In genomic region chr19:46872967-46873366, GRCh38 we compare ENCODE assay signal across 18 cellular contexts.
"Had no signal": no experiment of that assay in that cellular context is flagged by ENCODE, and none has a peak within 500 bp of the region (broad histone marks: within the 10 kb centered on the region; RNA-seq: fewer than 3 reads in every experiment).

No MANE protein-coding gene starts in this region.

- H3K4me3 ChIP-seq: cardiac muscle cell, psoas muscle, testis, upper lobe of left lung had no signal

- H3K27ac ChIP-seq: cardiac muscle cell, psoas muscle, testis, upper lobe of left lung had no signal

- H3K27ac Mint-ChIP-seq: activated naive CD8-positive, alpha-beta T cell treated with anti-CD3 and anti-CD28 coated beads for 36 hours; nephron progenitor cell; T-cell had no signal

- H3K4me3 Mint-ChIP-seq: activated naive CD8-positive, alpha-beta T cell treated with anti-CD3 and anti-CD28 coated beads for 36 hours; nephron progenitor cell; T-cell had no signal

- H3K27me3 ChIP-seq: cardiac muscle cell, testis, upper lobe of left lung had no signal

- H3K9me3 ChIP-seq: psoas muscle, testis, upper lobe of left lung had no signal

- H3K9me3 Mint-ChIP-seq: activated naive CD8-positive, alpha-beta T cell treated with anti-CD3 and anti-CD28 coated beads for 36 hours; nephron progenitor cell; T-cell had no signal

- DNase-seq: activated CD4-positive, alpha-beta T cell treated with anti-CD3 and anti-CD28 coated beads, Interleukin-2, amount 50 U/mL, for 1 hour; activated naive CD8-positive, alpha-beta T cell treated with anti-CD3 and anti-CD28 coated beads for 36 hours; activated T-cell treated with anti-CD3 and anti-CD28 coated beads for 4 hours; amniotic stem cell; dermis blood vessel endothelial cell; effector memory CD4-positive, alpha-beta T cell; nephron progenitor cell; occipital lobe; psoas muscle; right cardiac atrium; small intestine; stimulated activated CD4-positive, alpha-beta T cell treated with anti-CD3 and anti-CD28 coated beads, Interleukin-15, amount 100 ng/mL, for 24 hours; stimulated activated CD4-positive, alpha-beta T cell treated with anti-CD3 and anti-CD28 coated beads, Interleukin-2, amount 100 ng/mL, for 48 hours; T-cell; testis; upper lobe of left lung had no signal

- ATAC-seq: activated CD4-positive, CD25-positive, alpha-beta regulatory T cell treated with anti-CD3 and anti-CD28 coated beads, Interleukin-2, amount 50 U/mL, for 24 hours; psoas muscle; right cardiac atrium; T-cell had no signal

- H3K4me1 ChIP-seq: psoas muscle, testis had no signal

- H3K36me3 ChIP-seq: cardiac muscle cell, upper lobe of left lung had no signal
